Comparison of ENCODE assay signal across 8 cellular contexts in genomic region chr2:219509780-219510511, GRCh38. TPM values are rescaled to one million over a fixed set of nuclear protein-coding genes. Genes with fewer than 3 reads are reported as not detected.
A peak's percentile ranks its signal among the peaks of the same experiment; 100 is the strongest.
DNase-seq lines count a peak whose midpoint lies in the region; ATAC-seq and TF ChIP-seq lines count a peak whose summit lies in the region.

No MANE protein-coding gene starts in this region.

- peak in 2 of 3 experiments; percentile 50 to 62 for TF ChIP-seq CTCF in testis (IDR thresholded peaks at IDR 0.05)

- no peaks in the 10 kb centered on the region for H3K9me3 Mint-ChIP-seq in activated CD8-positive, alpha-beta memory T cell treated with anti-CD3 and anti-CD28 coated beads, Interleukin-2, amount 10 ng/mL, durations not matched to agents 7 days and 5 days (ENCODE audit: low read depth)

- H3K4me1 ChIP-seq in testis: peaks cover 20% of the 10 kb centered on the region

- no peaks in the 10 kb centered on the region for H3K27me3 ChIP-seq in testis

- H3K36me3 Mint-ChIP-seq in activated CD8-positive, alpha-beta memory T cell treated with anti-CD3 and anti-CD28 coated beads, Interleukin-2, amount 10 ng/mL, durations not matched to agents 7 days and 5 days: peaks cover 1% of the 10 kb centered on the region

- ATAC-seq in HG02973 (IDR thresholded peaks at IDR 0.05; ENCODE audit: unreplicated experiment): peak; percentile 70
- peak; percentile 80 for ATAC-seq in activated CD8-positive, alpha-beta memory T cell treated with anti-CD3 and anti-CD28 coated beads, Interleukin-2, amount 10 ng/mL, durations not matched to agents 7 days and 5 days

- CTCF ChIA-PET in activated CD8-positive, alpha-beta memory T cell treated with anti-CD3 and anti-CD28 coated beads, Interleukin-2, amount 10 ng/mL, durations not matched to agents 7 days and 5 days (lab: Charles Lee): interaction anchor here (0.6 to 5.8 kb wide), 10 partner anchors 9 to 141 kb away, joined by 4 to 65 read pairs (median 5); partner anchors contain the start of genes DNPEP and GMPPA

- DNase-seq in NCI-H345 (lab: John Stamatoyannopoulos, UW) (peak; percentile 56), NCI-H345 treated with DMSO at 0.1 percent for 48 hours (lab: John Stamatoyannopoulos, UW; ENCODE audit: unreplicated experiment) (no peak), NCI-H69 (lab: John Stamatoyannopoulos, UW) (peak; percentile 67), epidermal melanocyte (ENCODE audit: insufficient read length, low spot score) (peak; percentile 64), mucosa of gallbladder (ENCODE audit: low spot score) (peak; percentile 45), testis (peak; percentile 79)
- DNase-seq in activated CD8-positive, alpha-beta memory T cell treated with anti-CD3 and anti-CD28 coated beads, Interleukin-2, amount 10 ng/mL, durations not matched to agents 7 days and 5 days: peak; percentile 54

- no peak overlapping the region for H3K4me3 Mint-ChIP-seq in activated CD8-positive, alpha-beta memory T cell treated with anti-CD3 and anti-CD28 coated beads, Interleukin-2, amount 10 ng/mL, durations not matched to agents 7 days and 5 days

- no peak for TF ChIP-seq POLR2A in testis (IDR thresholded peaks at IDR 0.05)

- H3K9me3 ChIP-seq in testis: no peaks in the 10 kb centered on the region

- 24 to 39% methylated on average over 26 of the region's 26 CpGs for WGBS in testis, 2 donors

- H3K4me1 Mint-ChIP-seq in activated CD8-positive, alpha-beta memory T cell treated with anti-CD3 and anti-CD28 coated beads, Interleukin-2, amount 10 ng/mL, durations not matched to agents 7 days and 5 days: peaks cover 4% of the 10 kb centered on the region

- H3K27ac Mint-ChIP-seq in activated CD8-positive, alpha-beta memory T cell treated with anti-CD3 and anti-CD28 coated beads, Interleukin-2, amount 10 ng/mL, durations not matched to agents 7 days and 5 days: no peak overlapping the region

- intact Hi-C loops in testis (cut with DNase I; ENCODE audit: low total_unique reads): no loop called here

- H3K36me3 ChIP-seq in testis (ENCODE audit: low read depth, missing control alignments): no peaks in the 10 kb centered on the region

- peaks cover 44% of the 10 kb centered on the region for H3K27me3 Mint-ChIP-seq in activated CD8-positive, alpha-beta memory T cell treated with anti-CD3 and anti-CD28 coated beads, Interleukin-2, amount 10 ng/mL, durations not matched to agents 7 days and 5 days

- no peak overlapping the region for H3K27ac ChIP-seq in testis

- no peak overlapping the region for H3K4me3 ChIP-seq in testis

RNA-seq across cellular contexts. Expression of gene ASIC4, which starts 4.3 kb away (rescaled TPM):
- total RNA-seq in activated CD8-positive, alpha-beta memory T cell treated with anti-CD3 and anti-CD28 coated beads, Interleukin-2, amount 10 ng/mL, durations not matched to agents 7 days and 5 days: under 1 TPM in 1 of 2 experiments, not detected in 1; 0.09 TPM
- total RNA-seq in mucosa of gallbladder (not detected), testis (1 to 10 TPM; 2.0 to 4.6 TPM)
- 1.5 TPM for polyA plus RNA-seq in testis (ENCODE audit: insufficient read depth, low read depth, low replicate concordance)

RNA-seq across cellular contexts. Expression of gene GMPPA, which starts 11.3 kb away (rescaled TPM):
- total RNA-seq in activated CD8-positive, alpha-beta memory T cell treated with anti-CD3 and anti-CD28 coated beads, Interleukin-2, amount 10 ng/mL, durations not matched to agents 7 days and 5 days: 10 to 100 TPM; 36.5 to 42.6 TPM
- total RNA-seq in mucosa of gallbladder (49.2 TPM), testis (10 to 100 TPM; 24.6 to 28.3 TPM)
- 19.6 TPM for polyA plus RNA-seq in testis (ENCODE audit: insufficient read depth, low read depth, low replicate concordance)

RNA-seq across cellular contexts. Expression of gene CHPF, which starts 33.7 kb away (rescaled TPM):
- 10 to 100 TPM; 14.2 to 24.4 TPM for total RNA-seq in activated CD8-positive, alpha-beta memory T cell treated with anti-CD3 and anti-CD28 coated beads, Interleukin-2, amount 10 ng/mL, durations not matched to agents 7 days and 5 days
- total RNA-seq in mucosa of gallbladder (103 TPM), testis (100 to 1,000 TPM; 796 to 992 TPM)
- 194 TPM for polyA plus RNA-seq in testis (ENCODE audit: insufficient read depth, low read depth, low replicate concordance)

RNA-seq across cellular contexts. Expression of gene TMEM198, which starts 33.9 kb away (rescaled TPM):
- total RNA-seq in activated CD8-positive, alpha-beta memory T cell treated with anti-CD3 and anti-CD28 coated beads, Interleukin-2, amount 10 ng/mL, durations not matched to agents 7 days and 5 days: 1 to 10 TPM; 1.8 to 2.8 TPM
- total RNA-seq in mucosa of gallbladder: 4.4 TPM
- 10 to 100 TPM; 11.3 to 11.8 TPM for total RNA-seq in testis
- polyA plus RNA-seq in testis (ENCODE audit: insufficient read depth, low read depth, low replicate concordance): 7.3 TPM
